10 cellular contexts compared by ENCODE assay signal in genomic region chr12:121582583-121583333, GRCh38. TPM values are rescaled to one million over a fixed set of nuclear protein-coding genes. Genes with fewer than 3 reads are reported as not detected.
A peak's percentile ranks its signal among the peaks of the same experiment; 100 is the strongest.
DNase-seq lines count a peak whose midpoint lies in the region; ATAC-seq and TF ChIP-seq lines count a peak whose summit lies in the region.
"Had no signal": no experiment of that assay in that cellular context is flagged by ENCODE, and none has a peak within 500 bp of the region (broad histone marks: within the 10 kb centered on the region; RNA-seq: fewer than 3 reads in every experiment).

No MANE protein-coding gene starts in this region.

- H3K4me1 ChIP-seq in CD4-positive, alpha-beta memory T cell (ENCODE audit: insufficient read depth, low read length), result peaks cover 56% of the 10 kb centered on the region

- DNase-seq in CD4-positive, alpha-beta memory T cell, result no peak
- DNase-seq in NB4 (ENCODE audit: low read depth) (peak; percentile 34), dorsolateral prefrontal cortex (no peak), HEK293T (ENCODE audit: extremely low spot score) (no peak), sciatic nerve (ENCODE audit: low spot score) (no peak), NCI-H345 treated with DMSO at 0.1 percent for 48 hours (lab: John Stamatoyannopoulos, UW; ENCODE audit: unreplicated experiment) (no peak)
- DNase-seq in natural killer cell treated with Interleukin-12 subunit alpha and Interleukin-12 subunit beta and Interleukin-15 and Interleukin-18, amount 100 ng/mL, for 72 hours (ENCODE audit: low spot score), result no peak
- DNase-seq: activated T-cell treated with anti-CD3 and anti-CD28 coated beads, Interleukin-2, amount 50 U/mL, for 4 hours had no signal

- ATAC-seq in natural killer cell treated with Interleukin-12 subunit alpha and Interleukin-12 subunit beta and Interleukin-15 and Interleukin-18, amount 100 ng/mL, for 72 hours, result no peak
- no peak for ATAC-seq in HG02885 (IDR thresholded peaks at IDR 0.05; ENCODE audit: poor library complexity, unreplicated experiment)
- no peak for ATAC-seq in sciatic nerve
- ATAC-seq: activated T-cell treated with anti-CD3 and anti-CD28 coated beads, Interleukin-2, amount 50 U/mL, for 4 hours had no signal

- H3K36me3 ChIP-seq in CD4-positive, alpha-beta memory T cell (ENCODE audit: insufficient read depth, low read length), result no peaks in the 10 kb centered on the region
- H3K36me3 ChIP-seq: pancreas had no signal

- H3K9me3 Mint-ChIP-seq in CD4-positive, alpha-beta memory T cell, result peaks cover 0 to 2% (median 0%) of the 10 kb centered on the region in 8 donors
- no peaks in the 10 kb centered on the region for H3K9me3 Mint-ChIP-seq in natural killer cell treated with Interleukin-12 subunit alpha and Interleukin-12 subunit beta and Interleukin-15 and Interleukin-18, amount 100 ng/mL, for 72 hours
- H3K9me3 Mint-ChIP-seq: activated T-cell treated with anti-CD3 and anti-CD28 coated beads, Interleukin-2, amount 50 U/mL, for 4 hours had no signal

- no peak for TF ChIP-seq POLR2A in NB4 (IDR thresholded peaks at IDR 0.05; ENCODE audit: extremely low read depth, insufficient read length)

- peaks cover 0 to 16% of the 10 kb centered on the region in 2 donors for H3K36me3 Mint-ChIP-seq in CD4-positive, alpha-beta memory T cell
- H3K36me3 Mint-ChIP-seq in natural killer cell treated with Interleukin-12 subunit alpha and Interleukin-12 subunit beta and Interleukin-15 and Interleukin-18, amount 100 ng/mL, for 72 hours, result no peaks in the 10 kb centered on the region

- H3K27me3 ChIP-seq in CD4-positive, alpha-beta memory T cell (ENCODE audit: insufficient read depth, low read length), result no peaks in the 10 kb centered on the region
- no peaks in the 10 kb centered on the region for H3K27me3 ChIP-seq in dorsolateral prefrontal cortex
- H3K27me3 ChIP-seq: pancreas had no signal

- H3K27me3 Mint-ChIP-seq in CD4-positive, alpha-beta memory T cell, result no peaks in the 10 kb centered on the region
- no peaks in the 10 kb centered on the region for H3K27me3 Mint-ChIP-seq in natural killer cell treated with Interleukin-12 subunit alpha and Interleukin-12 subunit beta and Interleukin-15 and Interleukin-18, amount 100 ng/mL, for 72 hours

- peak overlapping the region in 7 of 8 donors; percentile 27 to 99 (median 55) for H3K4me3 Mint-ChIP-seq in CD4-positive, alpha-beta memory T cell
- H3K4me3 Mint-ChIP-seq in natural killer cell treated with Interleukin-12 subunit alpha and Interleukin-12 subunit beta and Interleukin-15 and Interleukin-18, amount 100 ng/mL, for 72 hours, result peak overlapping the region; percentile 45

- no peak for TF ChIP-seq CTCF in NB4 (IDR thresholded peaks at IDR 0.05; ENCODE audit: low read depth, low read length)
- no peak for TF ChIP-seq CTCF in dorsolateral prefrontal cortex (IDR thresholded peaks at IDR 0.05 in 54 of 56, conservative IDR thresholded peaks at IDR 0.05 in 2 of 56; ENCODE audit: low read depth in 1 of 56, partially characterized antibody in 56 of 56)

- H3K27ac Mint-ChIP-seq in CD4-positive, alpha-beta memory T cell, result peak overlapping the region; percentile 60 to 98 (median 85)
- H3K27ac Mint-ChIP-seq in natural killer cell treated with Interleukin-12 subunit alpha and Interleukin-12 subunit beta and Interleukin-15 and Interleukin-18, amount 100 ng/mL, for 72 hours, result peak overlapping the region; percentile 56 to 89

- peak overlapping the region; percentile 71 for H3K27ac ChIP-seq in CD4-positive, alpha-beta memory T cell (ENCODE audit: low read depth, low read length)
- peak overlapping the region; percentile 72 to 97 (median 94) for H3K27ac ChIP-seq in dorsolateral prefrontal cortex

- H3K4me1 Mint-ChIP-seq in CD4-positive, alpha-beta memory T cell, result peaks cover 19 to 48% (median 36%) of the 10 kb centered on the region in 4 donors
- H3K4me1 Mint-ChIP-seq in natural killer cell treated with Interleukin-12 subunit alpha and Interleukin-12 subunit beta and Interleukin-15 and Interleukin-18, amount 100 ng/mL, for 72 hours (ENCODE audit: low read depth in 2 of 2), result peaks cover 28% of the 10 kb centered on the region in 2 donors

- no peaks in the 10 kb centered on the region for H3K9me3 ChIP-seq in CD4-positive, alpha-beta memory T cell (ENCODE audit: control insufficient read depth in 1 of 2, low read length in 2 of 2)
- H3K9me3 ChIP-seq: pancreas had no signal

- no peak overlapping the region for H3K4me3 ChIP-seq in CD4-positive, alpha-beta memory T cell (ENCODE audit: low read length in 2 of 2)
- H3K4me3 ChIP-seq in NB4 (ENCODE audit: low read depth, low read length), result no peak overlapping the region
- H3K4me3 ChIP-seq in dorsolateral prefrontal cortex, result peak overlapping the region in 56 of 59 donors; percentile 42 to 90 (median 75)

- POLR2A ChIA-PET in CD4-positive, alpha-beta memory T cell (lab: Charles Lee; ENCODE audit: partially characterized antibody), result interaction anchor here (1.2 to 10.0 kb wide), 5 partner anchors 8 to 219 kb away, joined by 3 to 254 read pairs (median 37); partner anchors contain the start of gene ORAI1
- POLR2A ChIA-PET in HEK293T (lab: Yijun Ruan, JAX), result interaction anchor here (0.6 to 1.6 kb wide), 2 partner anchors 43 to 144 kb away, joined by 3 to 8 read pairs; partner anchors contain the start of gene ORAI1

- intact Hi-C loops in CD4-positive, alpha-beta memory T cell (cut with micrococcal nuclease), result loop anchor here (5.0 kb wide), 1 partner anchor 45 kb away; no protein-coding TSS in a partner anchor
- intact Hi-C loops in dorsolateral prefrontal cortex (cut with DNase I), result loop anchor here in 1 of 2 donors (5.0 kb wide), 1 partner anchor 45 kb away; the partner anchor contains the start of gene ORAI1
- intact Hi-C loops in sciatic nerve (cut with DNase I), result no loop called here

- CTCF ChIA-PET in CD4-positive, alpha-beta memory T cell (lab: Charles Lee; ENCODE audit: partially characterized antibody), result interaction anchor here (1.6 to 2.9 kb wide), 3 partner anchors 30 to 86 kb away, joined by 4 to 20 read pairs (median 11); partner anchors contain the start of gene ORAI1
- CTCF ChIA-PET in HEK293T (lab: Yijun Ruan, JAX), result interaction anchor here (1.0 kb wide), 1 partner anchor 30 kb away, joined by 7 read pairs; no protein-coding TSS in a partner anchor

TF ChIP-seq in HEK293T, 16 proteins besides CTCF, POLR2A, EP300 and RAD21:
- TF ChIP-seq ZNF384 (IDR thresholded peaks at IDR 0.05), result no peak
- no peak for TF ChIP-seq NFRKB (IDR thresholded peaks at IDR 0.05)
- no peak for TF ChIP-seq ELF4 (IDR thresholded peaks at IDR 0.05)
- no peak for TF ChIP-seq SP1 (IDR thresholded peaks at IDR 0.05)
- TF ChIP-seq FOXK2 (IDR thresholded peaks at IDR 0.05), result no peak
- TF ChIP-seq BHLHE40 (IDR thresholded peaks at IDR 0.05; ENCODE audit: borderline replicate concordance), result no peak
- TF ChIP-seq FOXM1 (IDR thresholded peaks at IDR 0.05; ENCODE audit: borderline replicate concordance), result no peak
- no peak for TF ChIP-seq HDGF (IDR thresholded peaks at IDR 0.05; ENCODE audit: borderline replicate concordance)
- TF ChIP-seq LEF1 (IDR thresholded peaks at IDR 0.05; ENCODE audit: borderline replicate concordance), result no peak
- no peak for TF ChIP-seq TARDBP (IDR thresholded peaks at IDR 0.05)
- TF ChIP-seq FOXA1 (IDR thresholded peaks at IDR 0.05), result no peak
- no peak for TF ChIP-seq ARNT (IDR thresholded peaks at IDR 0.05)
- TF ChIP-seq L3MBTL2 (conservative IDR thresholded peaks at IDR 0.05), result no peak
- no peak for TF ChIP-seq CTBP1 (IDR thresholded peaks at IDR 0.05; ENCODE audit: borderline replicate concordance)

RNA-seq across cellular contexts. Expression of gene KDM2B, which starts 1.9 kb away (rescaled TPM):
- 100 to 1,000 TPM in 1 of 2 experiments, 10 to 100 TPM in 1; 98.7 to 101 TPM for total RNA-seq in CD4-positive, alpha-beta memory T cell
- polyA plus RNA-seq in CD4-positive, alpha-beta memory T cell, result 10 to 100 TPM in 1 of 2 donors, 1 to 10 TPM in 1; 7.7 to 20.6 TPM
- total RNA-seq in dorsolateral prefrontal cortex (10 to 100 TPM; 32.1 to 60.8 (median 45.3) TPM), sciatic nerve (22.9 TPM)
- 10 to 100 TPM; 35.9 to 60.1 TPM for total RNA-seq in natural killer cell treated with Interleukin-12 subunit alpha and Interleukin-12 subunit beta and Interleukin-15 and Interleukin-18, amount 100 ng/mL, for 72 hours

RNA-seq across cellular contexts. Expression of gene ORAI1, which starts 43.6 kb away (rescaled TPM):
- 10 to 100 TPM; 48.8 to 51.7 TPM for total RNA-seq in CD4-positive, alpha-beta memory T cell
- polyA plus RNA-seq in CD4-positive, alpha-beta memory T cell, result 100 to 1,000 TPM; 186 to 235 TPM
- total RNA-seq in dorsolateral prefrontal cortex (1 to 10 TPM; 1.9 to 9.7 (median 4.6) TPM), sciatic nerve (14.0 TPM)
- 10 to 100 TPM; 40.5 to 43.9 TPM for total RNA-seq in natural killer cell treated with Interleukin-12 subunit alpha and Interleukin-12 subunit beta and Interleukin-15 and Interleukin-18, amount 100 ng/mL, for 72 hours

Comparison
In these comparisons a context has a peak if more than half of its experiments do, and no peak if none do; other contexts are left out.
1. H3K4me3 ChIP-seq: peak in dorsolateral prefrontal cortex (56 of 59); none in CD4-positive, alpha-beta memory T cell (0 of 2) and NB4 (single experiment).